In the genomic region with DNA sequence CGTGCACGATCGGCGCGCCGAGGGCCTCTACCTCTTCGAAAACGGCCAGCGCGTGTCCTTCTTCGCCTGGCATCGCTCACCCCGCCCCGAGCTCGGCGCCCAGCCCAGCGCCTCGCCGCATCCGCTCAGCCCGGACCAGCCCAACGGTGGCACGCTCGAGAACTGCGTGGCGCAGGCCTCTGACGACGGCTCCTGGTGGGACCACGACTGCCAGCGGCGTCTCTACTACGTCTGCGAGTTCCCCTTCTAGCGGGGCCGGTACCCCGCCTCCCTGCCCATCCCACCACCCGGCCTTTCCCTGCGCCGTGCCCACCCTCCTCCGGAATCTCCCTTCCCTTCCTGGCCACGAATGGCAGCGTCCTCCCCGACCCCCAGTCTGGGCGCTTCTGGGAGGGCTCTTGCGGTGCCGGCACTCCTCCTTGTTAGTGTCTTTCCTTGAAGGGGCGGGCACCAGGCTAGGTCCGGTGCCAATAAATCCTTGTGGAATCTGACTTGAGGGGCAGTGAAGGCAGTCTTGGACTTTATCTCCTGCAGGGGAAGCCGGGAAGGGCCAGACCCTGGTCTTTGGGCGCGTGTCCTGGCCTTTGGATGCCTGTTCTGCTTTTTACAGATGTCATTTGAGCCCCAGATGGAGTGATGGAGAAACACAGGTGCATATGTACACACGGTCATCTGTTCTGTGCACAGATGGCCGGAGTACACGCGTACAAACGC, we compare ENCODE assay signal across 8 cellular contexts.
DNase-seq lines count a peak whose midpoint lies in the region; ATAC-seq lines count a peak whose summit lies in the region.

No MANE protein-coding gene starts in this region.

- H3K27ac ChIP-seq in HUES48 (ENCODE audit: low read depth, low read length) (peak overlapping the region; percentile 73), cingulate gyrus (ENCODE audit: low read depth, low read length) (peak overlapping the region; percentile 29), muscle layer of duodenum (ENCODE audit: low read length) (no peak overlapping the region)

- H3K9ac ChIP-seq in HUES48 (ENCODE audit: low read depth, low read length): peak overlapping the region; percentile 18

- H3K36me3 ChIP-seq in HUES48 (ENCODE audit: control insufficient read depth, insufficient read depth, low read length) (no peaks in the 10 kb centered on the region), muscle layer of duodenum (ENCODE audit: control insufficient read depth in 1 of 2, insufficient read depth in 2 of 2, low read length in 2 of 2) (no peaks in the 10 kb centered on the region)

- peaks cover 42% of the 10 kb centered on the region for H3K27me3 ChIP-seq in HUES48 (ENCODE audit: control insufficient read depth, insufficient read depth, low read length)
- H3K27me3 ChIP-seq in muscle layer of duodenum (ENCODE audit: low read depth, low read length): no peaks in the 10 kb centered on the region

- DNase-seq in glomerular visceral epithelial cell (ENCODE audit: extremely low spot score): no peak
- DNase-seq in SKM-1 (lab: John Stamatoyannopoulos, UW; ENCODE audit: unreplicated experiment): no peak
- DNase-seq in HCEC 1CT: no peak
- no peak for DNase-seq in stimulated activated CD4-positive, alpha-beta T cell treated with anti-CD3 and anti-CD28 coated beads, Interleukin-15, amount 100 ng/mL, for 24 hours

- peak; percentile 27 for ATAC-seq in GM18867 (IDR thresholded peaks at IDR 0.05; ENCODE audit: unreplicated experiment)

- H3K4me3 ChIP-seq in HUES48 (ENCODE audit: low read depth, low read length) (peak overlapping the region; percentile 76), muscle layer of duodenum (ENCODE audit: low read depth in 1 of 2, low read length in 2 of 2) (peak overlapping the region; percentile 48 to 79)

- H3K9me3 ChIP-seq in HUES48 (ENCODE audit: control insufficient read depth, insufficient read depth, low read length) (no peaks in the 10 kb centered on the region), muscle layer of duodenum (ENCODE audit: control insufficient read depth in 1 of 2, low read length in 2 of 2) (no peaks in the 10 kb centered on the region)

- H3K4me1 ChIP-seq in HUES48 (ENCODE audit: control insufficient read depth, insufficient read depth, low read length): peaks cover 11% of the 10 kb centered on the region
- peaks cover 0 to 36% of the 10 kb centered on the region in 2 donors for H3K4me1 ChIP-seq in muscle layer of duodenum (ENCODE audit: control insufficient read depth in 1 of 2, insufficient read depth in 2 of 2, low read length in 2 of 2)
